ENCODE assay signal across 15 cellular contexts in the genomic region with DNA sequence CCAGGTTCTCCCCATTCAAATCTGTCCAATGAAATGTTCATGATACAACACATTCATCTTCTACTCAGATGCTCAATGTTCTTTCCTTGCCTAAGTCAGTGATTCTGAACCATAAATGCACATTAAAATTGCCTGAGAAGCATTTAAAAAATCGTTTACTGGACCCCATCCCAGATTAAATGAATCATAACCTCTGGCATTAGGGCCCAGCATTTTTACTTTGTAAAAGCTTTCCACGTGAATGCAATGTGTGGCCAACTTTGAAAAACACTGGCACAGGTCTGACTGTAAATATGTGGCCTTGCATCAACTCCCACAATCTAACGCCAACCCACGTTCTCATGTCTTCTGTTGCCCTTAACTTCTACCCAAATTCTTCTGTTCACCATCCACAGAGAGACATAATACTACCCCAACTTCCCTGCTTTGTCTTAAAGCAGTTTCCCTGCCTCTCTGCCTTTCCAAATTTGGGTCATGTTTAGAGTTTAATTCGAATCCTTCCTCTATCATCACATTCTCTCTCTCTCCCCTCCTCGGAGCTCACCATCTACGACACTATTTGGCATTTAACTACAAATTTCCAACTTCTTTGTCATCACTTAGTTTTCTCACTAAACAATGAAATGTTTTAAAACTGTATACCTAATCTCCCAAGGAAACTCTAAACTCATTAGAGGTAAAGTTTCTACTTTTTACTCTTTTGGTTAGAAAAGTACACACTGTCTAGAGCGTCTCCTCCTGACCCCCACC.
DNase-seq lines count a peak whose midpoint lies in the region; ATAC-seq and TF ChIP-seq lines count a peak whose summit lies in the region.
"Had no signal": no experiment of that assay in that cellular context is flagged by ENCODE, and none has a peak within 500 bp of the region (broad histone marks: within the 10 kb centered on the region; RNA-seq: fewer than 3 reads in every experiment).

No MANE protein-coding gene starts in this region.

- peaks cover 11% of the 10 kb centered on the region for H3K4me1 ChIP-seq in osteoblast (ENCODE audit: insufficient read depth, low read length)

- peak overlapping the region; percentile 86 for H2AFZ ChIP-seq in osteoblast (ENCODE audit: low read length)

- peak overlapping the region; percentile 63 for H3K4me2 ChIP-seq in osteoblast (ENCODE audit: insufficient read depth, low read length)

- H3K79me2 ChIP-seq in osteoblast (ENCODE audit: insufficient read depth, low read length): no peaks in the 10 kb centered on the region

- H4K20me1 ChIP-seq in osteoblast (ENCODE audit: insufficient read depth, low read length): no peaks in the 10 kb centered on the region

- H3K27me3 ChIP-seq in BJ (ENCODE audit: control insufficient read depth, insufficient read depth, low read length): no peaks in the 10 kb centered on the region
- H3K27me3 ChIP-seq in osteoblast (ENCODE audit: insufficient read depth, low read length): no peaks in the 10 kb centered on the region

- TF ChIP-seq CTCF in BJ (IDR thresholded peaks at IDR 0.05; ENCODE audit: insufficient read depth, low read depth, low read length): no peak
- no peak for TF ChIP-seq CTCF in cardiac fibroblast (IDR thresholded peaks at IDR 0.05; ENCODE audit: low read depth, low read length)
- TF ChIP-seq CTCF in osteoblast (IDR thresholded peaks at IDR 0.05; ENCODE audit: extremely low read depth, low read depth, low read length): no peak

- CTCF ChIA-PET in BJ (lab: Yijun Ruan, JAX): interaction anchor here (1.3 kb wide), 1 partner anchor 216 kb away, joined by 3 read pairs; no protein-coding TSS in a partner anchor

- H3K9me3 ChIP-seq in osteoblast (ENCODE audit: low read depth, low read length): no peaks in the 10 kb centered on the region

- H3K36me3 ChIP-seq in BJ (ENCODE audit: control insufficient read depth, insufficient read depth, low read length): no peaks in the 10 kb centered on the region
- H3K36me3 ChIP-seq in osteoblast (ENCODE audit: insufficient read depth, low read length): no peaks in the 10 kb centered on the region

- DNase-seq in BJ (ENCODE audit: low read depth): peak; percentile 90
- peak; percentile 54 for DNase-seq in LHCN-M2 (ENCODE audit: low read depth)
- peak; percentile 95 to 98 for DNase-seq in cardiac fibroblast (ENCODE audit: low read depth in 2 of 2)
- peak; percentile 31 for DNase-seq in osteoblast (ENCODE audit: insufficient read length, low spot score, missing footprints)
- no peak for DNase-seq in NCI-H1092 (lab: John Stamatoyannopoulos, UW)
- DNase-seq in middle frontal gyrus (ENCODE audit: extremely low spot score, low spot score): no peak
- no peak for DNase-seq in activated effector memory CD4-positive, alpha-beta T cell treated with Interleukin-2 at 50 U/mL for 16 hours
- DNase-seq: activated CD4-positive, alpha-beta T cell treated with anti-CD3 and anti-CD28 coated beads, Interleukin-2, amount 10 ng/mL, durations not matched to agents 24 days and 14 days; activated T-cell treated with anti-CD3 and anti-CD28 coated beads, Interleukin-2, amount 50 U/mL, for 4 hours; CD4-positive, alpha-beta T cell; left colon; naive thymus-derived CD8-positive, alpha-beta T cell; NCI-H1048; stimulated activated naive CD8-positive, alpha-beta T cell treated with anti-CD3 and anti-CD28 coated beads, Interleukin-15, Interleukin-2, amounts not matched to agents 100 U/mL and 50 U/mL, for 24 hours had no signal

- no peak overlapping the region for H3K4me3 ChIP-seq in BJ (ENCODE audit: low read depth, low read length)
- H3K4me3 ChIP-seq in cardiac fibroblast (replicated peaks in 1 of 2; ENCODE audit: low read depth in 2 of 2, low read length in 2 of 2): no peak overlapping the region
- H3K4me3 ChIP-seq in osteoblast (ENCODE audit: insufficient read depth, low read length): no peak overlapping the region

- ATAC-seq in GM19351 (IDR thresholded peaks at IDR 0.05; ENCODE audit: unreplicated experiment): no peak
- ATAC-seq: activated T-cell treated with anti-CD3 and anti-CD28 coated beads, Interleukin-2, amount 50 U/mL, for 4 hours; left colon; naive thymus-derived CD8-positive, alpha-beta T cell; stimulated activated naive CD8-positive, alpha-beta T cell treated with anti-CD3 and anti-CD28 coated beads, Interleukin-15, Interleukin-2, amounts not matched to agents 100 U/mL and 50 U/mL, for 24 hours had no signal

- POLR2A ChIA-PET in BJ (lab: Charles Lee): no interaction called here

- H3K27ac ChIP-seq in osteoblast (ENCODE audit: low read depth, low read length): peak overlapping the region; percentile 88

Comparison
In these comparisons a context has a peak if more than half of its experiments do, and no peak if none do; other contexts are left out.
1. DNase-seq: peak in BJ (single experiment), LHCN-M2 (single experiment), cardiac fibroblast (2 of 2) and osteoblast (single experiment); none in NCI-H1092 (single experiment), middle frontal gyrus (single experiment) and activated effector memory CD4-positive, alpha-beta T cell treated with Interleukin-2 at 50 U/mL for 16 hours (single experiment).